ENCODE assay signal across 24 cellular contexts in genomic region chr5:76483433-76483832, GRCh38.
DNase-seq lines count a peak whose midpoint lies in the region; ATAC-seq and TF ChIP-seq lines count a peak whose summit lies in the region.
"Had no signal": no experiment of that assay in that cellular context is flagged by ENCODE, and none has a peak within 500 bp of the region (broad histone marks: within the 10 kb centered on the region; RNA-seq: fewer than 3 reads in every experiment).

No MANE protein-coding gene starts in this region.

- no peaks in the 10 kb centered on the region for H3K9me3 ChIP-seq in tibial artery
- H3K9me3 ChIP-seq: thoracic aorta had no signal

- no peaks in the 10 kb centered on the region for H3K27me3 ChIP-seq in brain microvascular endothelial cell (replicated peaks)
- H3K27me3 ChIP-seq in tibial artery, result no peaks in the 10 kb centered on the region

- H3K4me3 ChIP-seq in GM12864 (ENCODE audit: low read depth, low read length), result no peak overlapping the region
- H3K4me3 ChIP-seq in brain microvascular endothelial cell (ENCODE audit: low read depth, low read length), result no peak overlapping the region
- H3K4me3 ChIP-seq in tibial artery, result no peak overlapping the region
- H3K4me3 ChIP-seq: thoracic aorta had no signal

- H3K27ac Mint-ChIP-seq in natural killer cell, result peak overlapping the region; percentile 75 to 83
- no peak overlapping the region for H3K27ac Mint-ChIP-seq in activated T-helper 1 cell treated with anti-CD3 and anti-CD28 coated beads, Interleukin-12 subunit alpha, Interleukin-12 subunit beta, Interleukin-2, Interleukin-4 antibody, amounts not matched to agents 30 ng/mL and 10 ng/mL and 1 ng/mL, durations not matched to agents 14 hours and 24 hours and 36 hours
- H3K27ac Mint-ChIP-seq: activated naive CD4-positive, alpha-beta T cell treated with anti-CD3 and anti-CD28 coated beads for 36 hours; CD4-positive, alpha-beta T cell; stimulated activated naive B cell treated with anti-CD40 and anti-IgM and Interleukin-4, amounts not matched to agents 10 μg/mL and 1 μg/mL and 100 μg/mL, for 72 hours had no signal

- no peak overlapping the region for H3K4me3 Mint-ChIP-seq in natural killer cell
- H3K4me3 Mint-ChIP-seq in activated T-helper 1 cell treated with anti-CD3 and anti-CD28 coated beads, Interleukin-12 subunit alpha, Interleukin-12 subunit beta, Interleukin-2, Interleukin-4 antibody, amounts not matched to agents 30 ng/mL and 10 ng/mL and 1 ng/mL, durations not matched to agents 14 hours and 24 hours and 36 hours, result no peak overlapping the region
- H3K4me3 Mint-ChIP-seq: activated naive CD4-positive, alpha-beta T cell treated with anti-CD3 and anti-CD28 coated beads for 36 hours; CD4-positive, alpha-beta T cell; stimulated activated naive B cell treated with anti-CD40 and anti-IgM and Interleukin-4, amounts not matched to agents 10 μg/mL and 1 μg/mL and 100 μg/mL, for 72 hours; T-cell had no signal

- no peaks in the 10 kb centered on the region for H3K27me3 Mint-ChIP-seq in natural killer cell (ENCODE audit: low read depth in 2 of 2)
- H3K27me3 Mint-ChIP-seq in activated T-helper 1 cell treated with anti-CD3 and anti-CD28 coated beads, Interleukin-12 subunit alpha, Interleukin-12 subunit beta, Interleukin-2, Interleukin-4 antibody, amounts not matched to agents 30 ng/mL and 10 ng/mL and 1 ng/mL, durations not matched to agents 14 hours and 24 hours and 36 hours (ENCODE audit: insufficient read depth), result no peaks in the 10 kb centered on the region
- H3K27me3 Mint-ChIP-seq: CD4-positive, alpha-beta T cell; stimulated activated naive B cell treated with anti-CD40 and anti-IgM and Interleukin-4, amounts not matched to agents 10 μg/mL and 1 μg/mL and 100 μg/mL, for 72 hours; T-cell had no signal

- no peaks in the 10 kb centered on the region for H3K36me3 Mint-ChIP-seq in natural killer cell
- H3K36me3 Mint-ChIP-seq in activated T-helper 1 cell treated with anti-CD3 and anti-CD28 coated beads, Interleukin-12 subunit alpha, Interleukin-12 subunit beta, Interleukin-2, Interleukin-4 antibody, amounts not matched to agents 30 ng/mL and 10 ng/mL and 1 ng/mL, durations not matched to agents 14 hours and 24 hours and 36 hours (ENCODE audit: low read depth), result peaks cover 6% of the 10 kb centered on the region
- H3K36me3 Mint-ChIP-seq: stimulated activated naive B cell treated with anti-CD40 and anti-IgM and Interleukin-4, amounts not matched to agents 10 μg/mL and 1 μg/mL and 100 μg/mL, for 72 hours had no signal

- TF ChIP-seq CTCF in GM12864 (IDR thresholded peaks at IDR 0.05; ENCODE audit: low read depth, low read length, missing control alignments) (peak; percentile 23), brain microvascular endothelial cell (IDR thresholded peaks at IDR 0.05; ENCODE audit: low read depth, low read length, missing control alignments) (peak; percentile 35), natural killer cell (IDR thresholded peaks at IDR 0.05) (no peak), tibial artery (IDR thresholded peaks at IDR 0.05) (no peak)

- in situ Hi-C loops in brain microvascular endothelial cell (cut with HindIII; ENCODE audit: low pct_ligation_motif_present, low sequenced_read_pairs), result no loop called here

- H3K27ac ChIP-seq in brain microvascular endothelial cell (no peak overlapping the region), tibial artery (no peak overlapping the region)
- H3K27ac ChIP-seq: thoracic aorta had no signal

- ATAC-seq in natural killer cell, result no peak
- no peak for ATAC-seq in GM21528 (IDR thresholded peaks at IDR 0.05; ENCODE audit: low FRiP score, unreplicated experiment)
- ATAC-seq: Panc1; stimulated activated naive B cell treated with anti-CD40 and anti-IgM and Interleukin-4, amounts not matched to agents 10 μg/mL and 1 μg/mL and 100 μg/mL, for 72 hours; T-cell had no signal

- intact Hi-C loops in natural killer cell (cut with micrococcal nuclease) (no loop called here), tibial artery (cut with DNase I; ENCODE audit: low total_unique reads) (no loop called here)
- intact Hi-C loops in activated T-helper 1 cell treated with anti-CD3 and anti-CD28 coated beads, Interleukin-12 subunit alpha, Interleukin-12 subunit beta, Interleukin-2, Interleukin-4 antibody, amounts not matched to agents 30 ng/mL and 10 ng/mL and 1 ng/mL, durations not matched to agents 14 hours and 24 hours and 36 hours (cut with micrococcal nuclease), result no loop called here

- DNase-seq in GM12864 (ENCODE audit: low read depth) (no peak), HEK293T (ENCODE audit: extremely low spot score) (peak; percentile 25), brain microvascular endothelial cell (no peak), natural killer cell (no peak), tibial artery (no peak), NCI-H226 (no peak)
- DNase-seq in activated T-helper 1 cell treated with anti-CD3 and anti-CD28 coated beads, Interleukin-12 subunit alpha, Interleukin-12 subunit beta, Interleukin-2, Interleukin-4 antibody, amounts not matched to agents 30 ng/mL and 10 ng/mL and 1 ng/mL, durations not matched to agents 14 hours and 24 hours and 36 hours (ENCODE audit: low spot score), result no peak
- DNase-seq: activated CD4-positive, alpha-beta T cell treated with anti-CD3 and anti-CD28 coated beads for 1 hour; activated CD8-positive, alpha-beta memory T cell treated with anti-CD3 and anti-CD28 coated beads for 24 hours; activated naive CD4-positive, alpha-beta T cell treated with anti-CD3 and anti-CD28 coated beads for 36 hours; activated T-cell treated with anti-CD3 and anti-CD28 coated beads, Interleukin-2, amount 50 U/mL, for 48 hours; amygdala; CD4-positive, alpha-beta T cell; cortex of kidney; KBM-7; NCI-H1436 treated with DMSO at 0.1 percent for 48 hours; NCI-H2171 treated with DMSO at 0.1 percent for 48 hours; NCI-H69; SIG-M5; stimulated activated naive B cell treated with anti-CD40 and anti-IgM and Interleukin-4, amounts not matched to agents 10 μg/mL and 1 μg/mL and 100 μg/mL, for 72 hours; T-cell had no signal

- no peaks in the 10 kb centered on the region for H3K4me1 ChIP-seq in tibial artery

- H3K9me3 Mint-ChIP-seq in natural killer cell, result no peaks in the 10 kb centered on the region
- no peaks in the 10 kb centered on the region for H3K9me3 Mint-ChIP-seq in activated T-helper 1 cell treated with anti-CD3 and anti-CD28 coated beads, Interleukin-12 subunit alpha, Interleukin-12 subunit beta, Interleukin-2, Interleukin-4 antibody, amounts not matched to agents 30 ng/mL and 10 ng/mL and 1 ng/mL, durations not matched to agents 14 hours and 24 hours and 36 hours
- H3K9me3 Mint-ChIP-seq: activated naive CD4-positive, alpha-beta T cell treated with anti-CD3 and anti-CD28 coated beads for 36 hours; CD4-positive, alpha-beta T cell; stimulated activated naive B cell treated with anti-CD40 and anti-IgM and Interleukin-4, amounts not matched to agents 10 μg/mL and 1 μg/mL and 100 μg/mL, for 72 hours; T-cell had no signal

- POLR2A ChIA-PET in HEK293T (lab: Yijun Ruan, JAX), result no interaction called here

- CTCF ChIA-PET in HEK293T (lab: Yijun Ruan, JAX), result interaction anchor here (0.8 to 1.3 kb wide), 3 partner anchors 18 to 80 kb away, joined by 3 to 7 read pairs (median 4); no protein-coding TSS in a partner anchor

- H3K4me1 Mint-ChIP-seq in natural killer cell, result peaks cover 71 to 76% of the 10 kb centered on the region in 2 donors
- peaks cover 11% of the 10 kb centered on the region for H3K4me1 Mint-ChIP-seq in activated T-helper 1 cell treated with anti-CD3 and anti-CD28 coated beads, Interleukin-12 subunit alpha, Interleukin-12 subunit beta, Interleukin-2, Interleukin-4 antibody, amounts not matched to agents 30 ng/mL and 10 ng/mL and 1 ng/mL, durations not matched to agents 14 hours and 24 hours and 36 hours (ENCODE audit: low read depth)

- H3K36me3 ChIP-seq in brain microvascular endothelial cell (replicated peaks), result no peaks in the 10 kb centered on the region
- no peaks in the 10 kb centered on the region for H3K36me3 ChIP-seq in tibial artery
- H3K36me3 ChIP-seq: thoracic aorta had no signal

TF ChIP-seq in HEK293T, 16 proteins besides CTCF, POLR2A, EP300 and RAD21:
- no peak for TF ChIP-seq HDGF (IDR thresholded peaks at IDR 0.05; ENCODE audit: borderline replicate concordance)
- TF ChIP-seq, protein P1, sequence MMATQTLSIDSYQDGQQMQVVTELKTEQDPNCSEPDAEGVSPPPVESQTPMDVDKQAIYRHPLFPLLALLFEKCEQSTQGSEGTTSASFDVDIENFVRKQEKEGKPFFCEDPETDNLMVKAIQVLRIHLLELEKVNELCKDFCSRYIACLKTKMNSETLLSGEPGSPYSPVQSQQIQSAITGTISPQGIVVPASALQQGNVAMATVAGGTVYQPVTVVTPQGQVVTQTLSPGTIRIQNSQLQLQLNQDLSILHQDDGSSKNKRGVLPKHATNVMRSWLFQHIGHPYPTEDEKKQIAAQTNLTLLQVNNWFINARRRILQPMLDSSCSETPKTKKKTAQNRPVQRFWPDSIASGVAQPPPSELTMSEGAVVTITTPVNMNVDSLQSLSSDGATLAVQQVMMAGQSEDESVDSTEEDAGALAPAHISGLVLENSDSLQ (IDR thresholded peaks at IDR 0.05), result no peak
- no peak for TF ChIP-seq ELF4 (IDR thresholded peaks at IDR 0.05)
- no peak for TF ChIP-seq TARDBP (IDR thresholded peaks at IDR 0.05)

Comparison
In these comparisons a context has a peak if more than half of its experiments do, and no peak if none do; other contexts are left out.
1. CTCF ChIP-seq: peak in GM12864 (single experiment) and brain microvascular endothelial cell (single experiment); none in natural killer cell (single experiment) and tibial artery (0 of 2).